Comparison of ENCODE assay signal across 20 cellular contexts in genomic region chr6:116714761-116715160, GRCh38. TPM values are rescaled to one million over a fixed set of nuclear protein-coding genes. Genes with fewer than 3 reads are reported as not detected.
"Had no signal": no experiment of that assay in that cellular context is flagged by ENCODE, and none has a peak within 500 bp of the region (broad histone marks: within the 10 kb centered on the region; RNA-seq: fewer than 3 reads in every experiment).

No MANE protein-coding gene starts in this region.

- DNase-seq: activated CD4-positive, alpha-beta memory T cell treated with anti-CD3 and anti-CD28 coated beads, Interleukin-2, amount 10 ng/mL, durations not matched to agents 7 days and 5 days; activated CD4-positive, alpha-beta T cell treated with anti-CD3 and anti-CD28 coated beads for 48 hours; activated CD4-positive, CD25-positive, alpha-beta regulatory T cell; activated effector memory CD4-positive, alpha-beta T cell treated with Interleukin-2 at 50 U/mL for 16 hours; activated naive CD4-positive, alpha-beta T cell treated with anti-CD3 and anti-CD28 coated beads, Interleukin-2, amount 50 U/mL, for 16 hours; activated T-cell treated with anti-CD3 and anti-CD28 coated beads, Interleukin-2, amount 50 U/mL, for 4 hours; adrenal gland; effector CD8-positive, alpha-beta T cell; heart right ventricle; left cardiac atrium; mesenchymal stem cell; mucosa of descending colon; naive B cell; retina; stimulated activated CD4-positive, alpha-beta T cell treated with anti-CD3 and anti-CD28 coated beads, Interleukin-12 subunit alpha, Interleukin-12 subunit beta, amount 100 ng/mL, for 4 hours; stimulated activated CD4-positive, alpha-beta T cell treated with anti-CD3 and anti-CD28 coated beads, Interleukin-1b, Interleukin-23, amount 100 ng/mL, for 48 hours; uterus had no signal

- H3K4me1 ChIP-seq: adrenal gland, gastroesophageal sphincter, heart right ventricle, tibial nerve, uterus had no signal

- ATAC-seq: activated T-cell treated with anti-CD3 and anti-CD28 coated beads, Interleukin-2, amount 50 U/mL, for 4 hours; esophagus mucosa; gastroesophageal sphincter; heart right ventricle; left cardiac atrium; mucosa of descending colon had no signal

- H3K9me3 ChIP-seq: gastroesophageal sphincter, mucosa of descending colon, uterus had no signal

- H3K27me3 ChIP-seq: adrenal gland, gastroesophageal sphincter, heart right ventricle, tibial nerve, uterus had no signal

- H3K27ac ChIP-seq: adrenal gland, gastroesophageal sphincter, heart right ventricle, tibial nerve, uterus had no signal

- H3K4me3 ChIP-seq: adrenal gland, gastroesophageal sphincter, heart right ventricle, mucosa of descending colon, tibial nerve, uterus had no signal

- H3K36me3 ChIP-seq: uterus had no signal

RNA-seq across cellular contexts. Expression of gene FAM162B, which starts 50.8 kb away (rescaled TPM):
- total RNA-seq: activated CD4-positive, alpha-beta memory T cell treated with anti-CD3 and anti-CD28 coated beads, Interleukin-2, amount 10 ng/mL, durations not matched to agents 7 days and 5 days; activated T-cell treated with anti-CD3 and anti-CD28 coated beads, Interleukin-2, amount 50 U/mL, for 4 hours had no signal
